ENCODE assay signal across 14 cellular contexts in genomic region chr1:200165493-200166220, GRCh38.
"Had no signal": no experiment of that assay in that cellular context is flagged by ENCODE, and none has a peak within 500 bp of the region (broad histone marks: within the 10 kb centered on the region; RNA-seq: fewer than 3 reads in every experiment).

No MANE protein-coding gene starts in this region.

- H3K4me3 ChIP-seq: ascending aorta, colonic mucosa, lower lobe of right lung, spleen had no signal

- DNase-seq: activated CD4-positive, alpha-beta T cell treated with anti-CD3 and anti-CD28 coated beads, Interleukin-2, amount 50 U/mL, for 1 hour; activated CD4-positive, CD25-positive, alpha-beta regulatory T cell treated with anti-CD3 and anti-CD28 coated beads, Interleukin-2, amount 50 U/mL, for 72 hours; activated CD8-positive, alpha-beta memory T cell treated with anti-CD3 and anti-CD28 coated beads, Interleukin-2, amount 50 U/mL, for 4 hours; activated naive CD4-positive, alpha-beta T cell treated with anti-CD3 and anti-CD28 coated beads, Interleukin-2, amount 50 U/mL, for 16 hours; activated T-cell treated with anti-CD3 and anti-CD28 coated beads, Interleukin-2, amount 50 U/mL, for 4 hours; colonic mucosa; erythroblast; foreskin melanocyte; hypothalamus; islet precursor cell; lower lobe of right lung; spleen; stimulated activated CD4-positive, alpha-beta T cell treated with anti-CD3 and anti-CD28 coated beads, Interleukin-4, amount 100 ng/mL, for 4 hours had no signal
